Comparison of ENCODE assay signal across 1 cellular context in the genomic region with DNA sequence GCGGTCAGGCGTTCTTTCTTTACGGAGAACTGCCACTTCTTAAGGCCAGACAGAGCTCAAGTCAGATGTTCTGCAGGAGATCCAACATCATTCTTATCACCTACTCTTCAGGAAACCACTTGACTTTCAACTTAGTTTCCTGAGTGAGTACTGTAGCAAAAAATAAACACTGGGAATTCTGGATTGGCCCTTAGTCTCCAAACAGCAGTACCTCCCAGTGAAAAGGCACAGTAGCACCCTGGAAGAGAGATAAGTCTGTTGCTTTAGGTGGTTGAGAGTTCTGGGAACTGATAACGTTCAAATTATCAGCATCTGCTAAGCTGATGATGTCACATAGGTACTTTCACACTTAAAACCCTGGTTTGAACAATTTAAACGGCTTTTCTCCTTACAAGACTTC.
TF ChIP-seq lines count a peak whose summit lies in the region.

No MANE protein-coding gene starts in this region.

TF ChIP-seq in GM23338, 12 proteins besides CTCF, POLR2A, EP300 and RAD21 (continued from another document):
- TF ChIP-seq NANOG (IDR thresholded peaks at IDR 0.05; ENCODE audit: borderline replicate concordance): no peak
- no peak for TF ChIP-seq POLR2AphosphoS5 (IDR thresholded peaks at IDR 0.05; ENCODE audit: low read depth)
- TF ChIP-seq, protein P1, sequence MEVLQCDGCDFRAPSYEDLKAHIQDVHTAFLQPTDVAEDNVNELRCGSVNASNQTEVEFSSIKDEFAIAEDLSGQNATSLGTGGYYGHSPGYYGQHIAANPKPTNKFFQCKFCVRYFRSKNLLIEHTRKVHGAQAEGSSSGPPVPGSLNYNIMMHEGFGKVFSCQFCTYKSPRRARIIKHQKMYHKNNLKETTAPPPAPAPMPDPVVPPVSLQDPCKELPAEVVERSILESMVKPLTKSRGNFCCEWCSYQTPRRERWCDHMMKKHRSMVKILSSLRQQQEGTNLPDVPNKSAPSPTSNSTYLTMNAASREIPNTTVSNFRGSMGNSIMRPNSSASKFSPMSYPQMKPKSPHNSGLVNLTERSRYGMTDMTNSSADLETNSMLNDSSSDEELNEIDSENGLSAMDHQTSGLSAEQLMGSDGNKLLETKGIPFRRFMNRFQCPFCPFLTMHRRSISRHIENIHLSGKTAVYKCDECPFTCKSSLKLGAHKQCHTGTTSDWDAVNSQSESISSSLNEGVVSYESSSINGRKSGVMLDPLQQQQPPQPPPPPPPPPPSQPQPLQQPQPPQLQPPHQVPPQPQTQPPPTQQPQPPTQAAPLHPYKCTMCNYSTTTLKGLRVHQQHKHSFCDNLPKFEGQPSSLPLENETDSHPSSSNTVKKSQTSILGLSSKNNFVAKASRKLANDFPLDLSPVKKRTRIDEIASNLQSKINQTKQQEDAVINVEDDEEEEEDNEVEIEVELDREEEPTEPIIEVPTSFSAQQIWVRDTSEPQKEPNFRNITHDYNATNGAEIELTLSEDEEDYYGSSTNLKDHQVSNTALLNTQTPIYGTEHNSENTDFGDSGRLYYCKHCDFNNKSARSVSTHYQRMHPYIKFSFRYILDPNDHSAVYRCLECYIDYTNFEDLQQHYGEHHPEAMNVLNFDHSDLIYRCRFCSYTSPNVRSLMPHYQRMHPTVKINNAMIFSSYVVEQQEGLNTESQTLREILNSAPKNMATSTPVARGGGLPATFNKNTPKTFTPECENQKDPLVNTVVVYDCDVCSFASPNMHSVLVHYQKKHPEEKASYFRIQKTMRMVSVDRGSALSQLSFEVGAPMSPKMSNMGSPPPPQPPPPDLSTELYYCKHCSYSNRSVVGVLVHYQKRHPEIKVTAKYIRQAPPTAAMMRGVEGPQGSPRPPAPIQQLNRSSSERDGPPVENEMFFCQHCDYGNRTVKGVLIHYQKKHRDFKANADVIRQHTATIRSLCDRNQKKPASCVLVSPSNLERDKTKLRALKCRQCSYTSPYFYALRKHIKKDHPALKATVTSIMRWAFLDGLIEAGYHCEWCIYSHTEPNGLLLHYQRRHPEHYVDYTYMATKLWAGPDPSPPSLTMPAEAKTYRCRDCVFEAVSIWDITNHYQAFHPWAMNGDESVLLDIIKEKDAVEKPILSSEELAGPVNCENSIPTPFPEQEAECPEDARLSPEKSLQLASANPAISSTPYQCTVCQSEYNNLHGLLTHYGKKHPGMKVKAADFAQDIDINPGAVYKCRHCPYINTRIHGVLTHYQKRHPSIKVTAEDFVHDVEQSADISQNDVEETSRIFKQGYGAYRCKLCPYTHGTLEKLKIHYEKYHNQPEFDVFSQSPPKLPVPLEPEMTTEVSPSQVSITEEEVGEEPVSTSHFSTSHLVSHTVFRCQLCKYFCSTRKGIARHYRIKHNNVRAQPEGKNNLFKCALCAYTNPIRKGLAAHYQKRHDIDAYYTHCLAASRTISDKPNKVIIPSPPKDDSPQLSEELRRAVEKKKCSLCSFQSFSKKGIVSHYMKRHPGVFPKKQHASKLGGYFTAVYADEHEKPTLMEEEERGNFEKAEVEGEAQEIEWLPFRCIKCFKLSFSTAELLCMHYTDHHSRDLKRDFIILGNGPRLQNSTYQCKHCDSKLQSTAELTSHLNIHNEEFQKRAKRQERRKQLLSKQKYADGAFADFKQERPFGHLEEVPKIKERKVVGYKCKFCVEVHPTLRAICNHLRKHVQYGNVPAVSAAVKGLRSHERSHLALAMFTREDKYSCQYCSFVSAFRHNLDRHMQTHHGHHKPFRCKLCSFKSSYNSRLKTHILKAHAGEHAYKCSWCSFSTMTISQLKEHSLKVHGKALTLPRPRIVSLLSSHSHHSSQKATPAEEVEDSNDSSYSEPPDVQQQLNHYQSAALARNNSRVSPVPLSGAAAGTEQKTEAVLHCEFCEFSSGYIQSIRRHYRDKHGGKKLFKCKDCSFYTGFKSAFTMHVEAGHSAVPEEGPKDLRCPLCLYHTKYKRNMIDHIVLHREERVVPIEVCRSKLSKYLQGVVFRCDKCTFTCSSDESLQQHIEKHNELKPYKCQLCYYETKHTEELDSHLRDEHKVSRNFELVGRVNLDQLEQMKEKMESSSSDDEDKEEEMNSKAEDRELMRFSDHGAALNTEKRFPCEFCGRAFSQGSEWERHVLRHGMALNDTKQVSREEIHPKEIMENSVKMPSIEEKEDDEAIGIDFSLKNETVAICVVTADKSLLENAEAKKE (CRISPR knock-in tag; IDR thresholded peaks at IDR 0.05): no peak
- TF ChIP-seq CREB1 (CRISPR knock-in tag; IDR thresholded peaks at IDR 0.05; ENCODE audit: low read depth): no peak
